ENCODE assay signal across 19 cellular contexts in genomic region chr9:6552738-6553121, GRCh38.
DNase-seq lines count a peak whose midpoint lies in the region; ATAC-seq, FAIRE-seq and TF ChIP-seq lines count a peak whose summit lies in the region.
"Had no signal": no experiment of that assay in that cellular context is flagged by ENCODE, and none has a peak within 500 bp of the region (broad histone marks: within the 10 kb centered on the region; RNA-seq: fewer than 3 reads in every experiment).

No MANE protein-coding gene starts in this region.

- H3K9ac ChIP-seq in keratinocyte (ENCODE audit: control insufficient read depth, extremely low read depth, insufficient read depth, low read length) = no peak overlapping the region
- H3K9ac ChIP-seq: neural progenitor cell had no signal

- H2AFZ ChIP-seq in keratinocyte (ENCODE audit: control insufficient read depth, low read length) = no peak overlapping the region
- H2AFZ ChIP-seq: neural progenitor cell had no signal

- H3K27me3 ChIP-seq in keratinocyte (ENCODE audit: control insufficient read depth, extremely low read depth, insufficient read depth, low read length) (no peaks in the 10 kb centered on the region), esophagus muscularis mucosa (peaks cover 0 to 4% (median 0%) of the 10 kb centered on the region in 4 donors)
- H3K27me3 ChIP-seq: neural progenitor cell, upper lobe of left lung had no signal

- peak; percentile 21 for DNase-seq in AG08395 (ENCODE audit: low spot score)
- DNase-seq in LHCN-M2 (ENCODE audit: low read depth) = peak; percentile 81
- DNase-seq in choroid plexus epithelial cell (ENCODE audit: low read depth) = peak; percentile 61
- DNase-seq in keratinocyte (ENCODE audit: low read depth, low spot score) = no peak
- DNase-seq in DMS53 (lab: John Stamatoyannopoulos, UW) = no peak
- no peak for DNase-seq in esophagus muscularis mucosa (ENCODE audit: extremely low spot score)
- DNase-seq in NCI-H524 treated with DMSO at 0.1 percent for 48 hours (lab: John Stamatoyannopoulos, UW) = no peak
- DNase-seq: activated naive CD4-positive, alpha-beta T cell treated with anti-CD3 and anti-CD28 coated beads for 36 hours; MM.1S; NCI-H1930; upper lobe of left lung had no signal

- intact Hi-C loops in esophagus muscularis mucosa (cut with DNase I) = no loop called here

- FAIRE-seq in keratinocyte (lab: Jason Lieb, UNC) = peak; percentile 51
- FAIRE-seq: colon, frontal cortex had no signal

- TF ChIP-seq CTCF in choroid plexus epithelial cell (conservative IDR thresholded peaks at IDR 0.05; ENCODE audit: low read depth, low read length) (no peak), keratinocyte (optimal IDR thresholded peaks at IDR 0.05 in 1 of 3, IDR thresholded peaks at IDR 0.05 in 1 of 3, conservative IDR thresholded peaks at IDR 0.05 in 1 of 3; ENCODE audit: extremely low read depth in 1 of 3, insufficient read depth in 2 of 3, low read length in 3 of 3) (no peak), esophagus muscularis mucosa (IDR thresholded peaks at IDR 0.05) (no peak)

- H3K36me3 ChIP-seq in keratinocyte (ENCODE audit: control insufficient read depth in 2 of 2, extremely low read depth in 1 of 2, insufficient read depth in 2 of 2, low read length in 2 of 2) (no peaks in the 10 kb centered on the region), esophagus muscularis mucosa (no peaks in the 10 kb centered on the region)
- H3K36me3 ChIP-seq: neural progenitor cell, upper lobe of left lung had no signal

- no peak for TF ChIP-seq EP300 in esophagus muscularis mucosa (IDR thresholded peaks at IDR 0.05)

- H3K79me2 ChIP-seq in keratinocyte (ENCODE audit: control insufficient read depth, insufficient read depth, low read length) = no peaks in the 10 kb centered on the region

- H3K9me3 ChIP-seq in keratinocyte (ENCODE audit: control insufficient read depth, low read depth, low read length) (no peaks in the 10 kb centered on the region), esophagus muscularis mucosa (no peaks in the 10 kb centered on the region)
- H3K9me3 ChIP-seq: upper lobe of left lung had no signal

- H4K20me1 ChIP-seq in keratinocyte (ENCODE audit: control insufficient read depth, extremely low read depth, insufficient read depth, low read length) = no peaks in the 10 kb centered on the region

- no peak for TF ChIP-seq POLR2A in esophagus muscularis mucosa (IDR thresholded peaks at IDR 0.05; ENCODE audit: low read depth)

- dilution Hi-C loops in keratinocyte (cut with MboI; ENCODE audit: extremely low pct_ligation_motif_present, low sequenced_read_pairs) = no loop called here

- no peak for ATAC-seq in HG03432 (IDR thresholded peaks at IDR 0.05; ENCODE audit: unreplicated experiment)
- ATAC-seq: activated CD4-positive, CD25-positive, alpha-beta regulatory T cell treated with anti-CD3 and anti-CD28 coated beads, Interleukin-2, amount 50 U/mL, for 24 hours; Panc1; stimulated activated memory B cell treated with anti-CD40 and anti-IgM and Interleukin-4, amounts not matched to agents 10 μg/mL and 1 μg/mL and 100 μg/mL, for 72 hours had no signal

- no peak overlapping the region for H3K27ac ChIP-seq in keratinocyte (ENCODE audit: control insufficient read depth, insufficient read depth, low read length)
- no peak overlapping the region for H3K27ac ChIP-seq in esophagus muscularis mucosa (replicated peaks in 1 of 4)
- H3K27ac ChIP-seq: neural progenitor cell, upper lobe of left lung had no signal

- H3K4me3 ChIP-seq in choroid plexus epithelial cell (ENCODE audit: low read depth, low read length) (no peak overlapping the region), keratinocyte (ENCODE audit: control insufficient read depth in 2 of 3, extremely low read depth in 1 of 3, insufficient read depth in 2 of 3, low read depth in 1 of 3, low read length in 3 of 3) (no peak overlapping the region), esophagus muscularis mucosa (no peak overlapping the region)
- H3K4me3 ChIP-seq: lung, neural progenitor cell, upper lobe of left lung had no signal

- WGBS in esophagus muscularis mucosa = 76% methylated on average over 3 of the region's 3 CpGs

- H3K4me1 ChIP-seq in keratinocyte (ENCODE audit: control insufficient read depth, extremely low read depth, insufficient read depth, low read length) (peaks cover 5% of the 10 kb centered on the region), esophagus muscularis mucosa (no peaks in the 10 kb centered on the region)
- H3K4me1 ChIP-seq: upper lobe of left lung had no signal

- H3K9me1 ChIP-seq in keratinocyte (ENCODE audit: control insufficient read depth, extremely low read depth, insufficient read depth, low read length) = no peaks in the 10 kb centered on the region

- no peak overlapping the region for H3K4me2 ChIP-seq in keratinocyte (ENCODE audit: control insufficient read depth, extremely low read depth, insufficient read depth, low read depth, low read length)
- H3K4me2 ChIP-seq: neural progenitor cell had no signal

Comparison
In these comparisons a context has a peak if more than half of its experiments do, and no peak if none do; other contexts are left out.
1. DNase-seq: peak in AG08395 (single experiment), LHCN-M2 (single experiment) and choroid plexus epithelial cell (single experiment); none in keratinocyte (single experiment), DMS53 (single experiment), esophagus muscularis mucosa (single experiment) and NCI-H524 treated with DMSO at 0.1 percent for 48 hours (single experiment).